ENCODE assay signal across 18 cellular contexts in genomic region chr21:46409641-46410406, GRCh38.
"Had no signal": no experiment of that assay in that cellular context is flagged by ENCODE, and none has a peak within 500 bp of the region (broad histone marks: within the 10 kb centered on the region; RNA-seq: fewer than 3 reads in every experiment).

No MANE protein-coding gene starts in this region.

- H3K4me1 Mint-ChIP-seq: activated B cell treated with CpG ODN at 0.5 μM for 24 hours; activated CD4-positive, alpha-beta T cell treated with anti-CD3 and anti-CD28 coated beads, Interleukin-2, amount 10 ng/mL, durations not matched to agents 24 days and 14 days; activated T-helper 17 cell treated with anti-CD3 and anti-CD28 coated beads, Interleukin-2, amount 50 U/mL, for 72 hours had no signal

- H3K27ac Mint-ChIP-seq: activated B cell treated with CpG ODN at 0.5 μM for 24 hours; activated CD4-positive, alpha-beta T cell treated with anti-CD3 and anti-CD28 coated beads, Interleukin-2, amount 10 ng/mL, durations not matched to agents 24 days and 14 days; activated naive CD4-positive, alpha-beta T cell treated with anti-CD3 and anti-CD28 coated beads for 36 hours; activated T-helper 17 cell treated with anti-CD3 and anti-CD28 coated beads, Interleukin-2, amount 50 U/mL, for 72 hours; dendritic cell treated with granulocyte-macrophage colony-stimulating factor and Interleukin-4, amounts not matched to agents 40 ng/mL and 50 ng/mL, for 4 days; T-helper 1 cell treated with Interleukin-12 subunit alpha and Interleukin-12 subunit beta and Interleukin-4 antibody, amounts not matched to agents 30 μg/mL and 1 μg/mL, for 36 hours had no signal

- ATAC-seq: activated T-helper 17 cell treated with anti-CD3 and anti-CD28 coated beads, Interleukin-2, amount 50 U/mL, for 72 hours; esophagus mucosa; upper lobe of right lung had no signal

- H3K27me3 Mint-ChIP-seq: activated B cell treated with CpG ODN at 0.5 μM for 24 hours; activated CD4-positive, alpha-beta T cell treated with anti-CD3 and anti-CD28 coated beads, Interleukin-2, amount 10 ng/mL, durations not matched to agents 24 days and 14 days; activated T-helper 17 cell treated with anti-CD3 and anti-CD28 coated beads, Interleukin-2, amount 50 U/mL, for 72 hours; dendritic cell treated with granulocyte-macrophage colony-stimulating factor and Interleukin-4, amounts not matched to agents 40 ng/mL and 50 ng/mL, for 4 days had no signal

- H3K36me3 ChIP-seq: prostate gland had no signal

- H3K9me3 Mint-ChIP-seq: activated B cell treated with CpG ODN at 0.5 μM for 24 hours; activated CD4-positive, alpha-beta T cell treated with anti-CD3 and anti-CD28 coated beads, Interleukin-2, amount 10 ng/mL, durations not matched to agents 24 days and 14 days; activated naive CD4-positive, alpha-beta T cell treated with anti-CD3 and anti-CD28 coated beads for 36 hours; activated T-helper 17 cell treated with anti-CD3 and anti-CD28 coated beads, Interleukin-2, amount 50 U/mL, for 72 hours; dendritic cell treated with granulocyte-macrophage colony-stimulating factor and Interleukin-4, amounts not matched to agents 40 ng/mL and 50 ng/mL, for 4 days; T-helper 1 cell treated with Interleukin-12 subunit alpha and Interleukin-12 subunit beta and Interleukin-4 antibody, amounts not matched to agents 30 μg/mL and 1 μg/mL, for 36 hours had no signal

- H3K27ac ChIP-seq: adrenal gland, prostate gland, upper lobe of right lung had no signal

- H3K9me3 ChIP-seq: adrenal gland, prostate gland, upper lobe of right lung had no signal

- DNase-seq: activated B cell treated with CpG ODN at 0.5 μM for 24 hours; activated CD4-positive, alpha-beta T cell treated with anti-CD3 and anti-CD28 coated beads, Interleukin-2, amount 10 ng/mL, durations not matched to agents 24 days and 14 days; activated naive CD4-positive, alpha-beta T cell treated with anti-CD3 and anti-CD28 coated beads for 36 hours; activated T-cell treated with anti-CD3 and anti-CD28 coated beads for 4 hours; adrenal gland; central memory CD4-positive, alpha-beta T cell; hypothalamus; midbrain; nucleus accumbens; stimulated activated CD4-positive, alpha-beta T cell treated with anti-CD3 and anti-CD28 coated beads, Interleukin-12 subunit alpha, Interleukin-12 subunit beta, amount 100 ng/mL, for 4 hours; stimulated activated naive CD4-positive, alpha-beta T cell treated with Interleukin-2 at 50 U/mL for 16 hours; upper lobe of right lung had no signal

- H3K4me3 ChIP-seq: adrenal gland, lung, prostate gland, upper lobe of right lung had no signal

- H3K27me3 ChIP-seq: adrenal gland, upper lobe of right lung had no signal

- H3K4me3 Mint-ChIP-seq: activated B cell treated with CpG ODN at 0.5 μM for 24 hours; activated CD4-positive, alpha-beta T cell treated with anti-CD3 and anti-CD28 coated beads, Interleukin-2, amount 10 ng/mL, durations not matched to agents 24 days and 14 days; activated naive CD4-positive, alpha-beta T cell treated with anti-CD3 and anti-CD28 coated beads for 36 hours; activated T-helper 17 cell treated with anti-CD3 and anti-CD28 coated beads, Interleukin-2, amount 50 U/mL, for 72 hours; dendritic cell treated with granulocyte-macrophage colony-stimulating factor and Interleukin-4, amounts not matched to agents 40 ng/mL and 50 ng/mL, for 4 days; T-helper 1 cell treated with Interleukin-12 subunit alpha and Interleukin-12 subunit beta and Interleukin-4 antibody, amounts not matched to agents 30 μg/mL and 1 μg/mL, for 36 hours had no signal

- H3K4me1 ChIP-seq: adrenal gland, prostate gland, upper lobe of right lung had no signal
